In the genomic region with DNA sequence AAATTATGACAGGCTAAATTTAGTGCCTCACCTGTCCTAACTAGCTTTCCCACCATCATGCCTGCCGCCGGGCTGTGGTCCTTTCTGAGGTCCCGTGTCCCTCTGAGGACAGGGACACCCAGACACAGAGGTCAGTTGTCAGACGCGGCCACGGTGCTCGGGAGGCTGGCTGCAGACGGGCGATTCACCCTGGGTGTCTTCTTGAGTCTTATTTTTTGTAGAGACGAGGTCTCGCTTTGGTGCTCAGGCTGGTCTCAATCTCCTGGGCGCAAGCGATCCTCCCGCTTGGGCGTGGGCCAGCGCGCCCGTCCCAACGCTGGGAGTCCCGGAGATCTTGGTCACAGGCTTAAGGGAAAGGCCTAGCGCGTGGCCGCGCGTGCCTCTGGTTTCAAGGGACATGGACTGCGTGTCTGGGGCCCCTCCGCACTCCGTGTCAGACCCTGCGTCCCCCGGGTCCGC, we compare ENCODE assay signal across 8 cellular contexts. TPM values are rescaled to one million over a fixed set of nuclear protein-coding genes. Genes with fewer than 3 reads are reported as not detected.
DNase-seq lines count a peak whose midpoint lies in the region; ATAC-seq and TF ChIP-seq lines count a peak whose summit lies in the region.

No MANE protein-coding gene starts in this region.

- H3K9ac ChIP-seq in skeletal muscle satellite cell (ENCODE audit: low read depth, low read length): peak overlapping the region; percentile 74

- H3K4me1 ChIP-seq in HEK293 (ENCODE audit: control insufficient read depth, insufficient read depth, low read length): peaks cover 9% of the 10 kb centered on the region; the same call in 1 of the 2 replicates
- H3K4me1 ChIP-seq in skeletal muscle satellite cell (ENCODE audit: control insufficient read depth, insufficient read depth, low read length): peaks cover 39% of the 10 kb centered on the region

- H3K9me3 ChIP-seq in HEK293 (ENCODE audit: control insufficient read depth, insufficient read depth, low read depth, low read length) (no peaks in the 10 kb centered on the region), skeletal muscle satellite cell (replicated peaks; ENCODE audit: low read length) (no peaks in the 10 kb centered on the region)

- in situ Hi-C loops in ACHN (cut with HindIII; ENCODE audit: low pct_ligation_motif_present, low pct_unique_long_range_greater_than_20kb, low sequenced_read_pairs): no loop called here

- H3K4me3 ChIP-seq in HEK293 (ENCODE audit: low read depth, low read length): peak overlapping the region; percentile 74
- H3K4me3 ChIP-seq in skeletal muscle satellite cell (ENCODE audit: low read length): peak overlapping the region; percentile 88

- POLR2A ChIA-PET in HEK293 (lab: Yijun Ruan, JAX): interaction anchor here (0.9 to 3.0 kb wide), 3 partner anchors 23 to 99 kb away, joined by 3 to 14 read pairs (median 3); partner anchors contain the start of gene DECR2

- DNase-seq in ACHN (peak; percentile 64), hypothalamus (lab: John Stamatoyannopoulos, UW) (peak in 29 of 51 donors; percentile 26 to 76 (median 55)), foreskin melanocyte (no peak), putamen (ENCODE audit: low spot score) (no peak)
- no peak for DNase-seq in activated naive CD4-positive, alpha-beta T cell treated with anti-CD3 and anti-CD28 coated beads, Interleukin-2, amount 50 U/mL, for 72 hours (ENCODE audit: low spot score in 2 of 2)

- no peaks in the 10 kb centered on the region for H3K27me3 ChIP-seq in skeletal muscle satellite cell (ENCODE audit: control insufficient read depth, insufficient read depth, low read length)

- CTCF ChIA-PET in HEK293 (lab: Yijun Ruan, JAX): interaction anchor here (0.7 to 1.7 kb wide), 3 partner anchors 21 to 70 kb away, joined by 3 to 6 read pairs (median 6); no protein-coding TSS in a partner anchor

- no peak for TF ChIP-seq CTCF in HEK293 (tag by site-specific recombination; IDR thresholded peaks at IDR 0.05)

- peak overlapping the region; percentile 78; the same call in 1 of the 2 replicates for H3K27ac ChIP-seq in HEK293 (ENCODE audit: extremely low read depth, low read depth, low read length)

- H3K27ac Mint-ChIP-seq in activated naive CD4-positive, alpha-beta T cell treated with anti-CD3 and anti-CD28 coated beads, Interleukin-2, amount 50 U/mL, for 72 hours: peak overlapping the region; percentile 60 to 61

- H3K36me3 Mint-ChIP-seq in activated naive CD4-positive, alpha-beta T cell treated with anti-CD3 and anti-CD28 coated beads, Interleukin-2, amount 50 U/mL, for 72 hours: peaks cover 0 to 6% of the 10 kb centered on the region in 2 donors

- ATAC-seq in activated naive CD4-positive, alpha-beta T cell treated with anti-CD3 and anti-CD28 coated beads, Interleukin-2, amount 50 U/mL, for 72 hours: no peak
- ATAC-seq in HG03457 (IDR thresholded peaks at IDR 0.05; ENCODE audit: unreplicated experiment): no peak

- H3K36me3 ChIP-seq in HEK293 (ENCODE audit: control insufficient read depth in 2 of 2, insufficient read depth in 1 of 2, low read length in 2 of 2): peaks cover 4 to 12% of the 10 kb centered on the region in 2 experiments; a peak in 2 of 3 replicates
- H3K36me3 ChIP-seq in skeletal muscle satellite cell (ENCODE audit: insufficient read depth, low read length): peaks cover 4% of the 10 kb centered on the region

- peak overlapping the region; percentile 85 for H3K4me2 ChIP-seq in skeletal muscle satellite cell (ENCODE audit: low read length)

- H3K9me3 Mint-ChIP-seq in activated naive CD4-positive, alpha-beta T cell treated with anti-CD3 and anti-CD28 coated beads, Interleukin-2, amount 50 U/mL, for 72 hours: no peaks in the 10 kb centered on the region

TF ChIP-seq in HEK293, 187 proteins besides CTCF, POLR2A, EP300 and RAD21:
- TF ChIP-seq ZNF639 (tag by site-specific recombination; IDR thresholded peaks at IDR 0.05): no peak
- TF ChIP-seq PRDM1 (tag by site-specific recombination; IDR thresholded peaks at IDR 0.05): no peak
- TF ChIP-seq ZNF677 (tag by site-specific recombination; IDR thresholded peaks at IDR 0.05): no peak
- TF ChIP-seq, protein P1, sequence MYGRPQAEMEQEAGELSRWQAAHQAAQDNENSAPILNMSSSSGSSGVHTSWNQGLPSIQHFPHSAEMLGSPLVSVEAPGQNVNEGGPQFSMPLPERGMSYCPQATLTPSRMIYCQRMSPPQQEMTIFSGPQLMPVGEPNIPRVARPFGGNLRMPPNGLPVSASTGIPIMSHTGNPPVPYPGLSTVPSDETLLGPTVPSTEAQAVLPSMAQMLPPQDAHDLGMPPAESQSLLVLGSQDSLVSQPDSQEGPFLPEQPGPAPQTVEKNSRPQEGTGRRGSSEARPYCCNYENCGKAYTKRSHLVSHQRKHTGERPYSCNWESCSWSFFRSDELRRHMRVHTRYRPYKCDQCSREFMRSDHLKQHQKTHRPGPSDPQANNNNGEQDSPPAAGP (tag by site-specific recombination; IDR thresholded peaks at IDR 0.05): 0 out of 2 replicates have a peak, but pooled peaks have one; percentile 3
- TF ChIP-seq ZNF629 (tag by site-specific recombination; IDR thresholded peaks at IDR 0.05): 0 out of 2 replicates have a peak, but pooled peaks have one; percentile 2
- TF ChIP-seq MEIS1 (CRISPR knock-in tag; IDR thresholded peaks at IDR 0.05; ENCODE audit: borderline replicate concordance): no peak
TF ChIP-seq in HEK293: peak in this region for 2.

RNA-seq across cellular contexts. Expression of gene RAB11FIP3, which starts 0.8 kb away (rescaled TPM):
- total RNA-seq in activated naive CD4-positive, alpha-beta T cell treated with anti-CD3 and anti-CD28 coated beads, Interleukin-2, amount 50 U/mL, for 72 hours: 10 to 100 TPM; 18.6 to 32.0 TPM
- total RNA-seq in skeletal muscle satellite cell (2012; rRNA removed): 12.9 and 15.2 TPM in 2 replicates

RNA-seq across cellular contexts. Expression of gene DECR2, which starts 23.0 kb away (rescaled TPM):
- total RNA-seq in activated naive CD4-positive, alpha-beta T cell treated with anti-CD3 and anti-CD28 coated beads, Interleukin-2, amount 50 U/mL, for 72 hours: 10 to 100 TPM; 12.6 to 14.6 TPM
- total RNA-seq in skeletal muscle satellite cell (2012; rRNA removed): 17.5 and 21.8 TPM in 2 replicates

RNA-seq across cellular contexts. Expression of gene NME4, which starts 27.7 kb away (rescaled TPM):
- 10 to 100 TPM; 15.6 to 58.4 TPM for total RNA-seq in activated naive CD4-positive, alpha-beta T cell treated with anti-CD3 and anti-CD28 coated beads, Interleukin-2, amount 50 U/mL, for 72 hours
- total RNA-seq in skeletal muscle satellite cell (2012; rRNA removed): 86.2 and 134 TPM in 2 replicates

RNA-seq across cellular contexts. Expression of gene PGAP6, which starts 42.9 kb away (rescaled TPM):
- 10 to 100 TPM; 18.5 to 46.1 TPM for total RNA-seq in activated naive CD4-positive, alpha-beta T cell treated with anti-CD3 and anti-CD28 coated beads, Interleukin-2, amount 50 U/mL, for 72 hours
- total RNA-seq in skeletal muscle satellite cell (2012; rRNA removed): 55.7 and 57.8 TPM in 2 replicates

RNA-seq across cellular contexts. Expression of gene MRPL28, which starts 54.3 kb away (rescaled TPM):
- 10 to 100 TPM; 77.9 to 97.7 TPM for total RNA-seq in activated naive CD4-positive, alpha-beta T cell treated with anti-CD3 and anti-CD28 coated beads, Interleukin-2, amount 50 U/mL, for 72 hours
- 83.1 and 89.3 TPM in 2 replicates for total RNA-seq in skeletal muscle satellite cell (2012; rRNA removed)

Comparison
In these comparisons a context has a peak if more than half of its experiments do, and no peak if none do; other contexts are left out.
1. DNase-seq: peak in ACHN (single experiment) and hypothalamus (29 of 51); none in activated naive CD4-positive, alpha-beta T cell treated with anti-CD3 and anti-CD28 coated beads, Interleukin-2, amount 50 U/mL, for 72 hours (0 of 2), foreskin melanocyte (single experiment) and putamen (single experiment).